ENCODE assay signal across 8 cellular contexts in genomic region chr2:101036562-101036961, GRCh38. TPM values are rescaled to one million over a fixed set of nuclear protein-coding genes. Genes with fewer than 3 reads are reported as not detected.
DNase-seq lines count a peak whose midpoint lies in the region; ATAC-seq, FAIRE-seq and TF ChIP-seq lines count a peak whose summit lies in the region.

No MANE protein-coding gene starts in this region.

- in situ Hi-C loops in gastrocnemius medialis (cut with MboI; ENCODE audit: low sequenced_read_pairs in 4 of 4) = no loop called here

- DNase-seq in GM12891 (ENCODE audit: insufficient read length, low spot score) = peak; percentile 30
- peak; percentile 5 for DNase-seq in NCI-H2196 treated with DMSO at 0.1 percent for 48 hours (lab: John Stamatoyannopoulos, UW; ENCODE audit: unreplicated experiment)
- DNase-seq in endodermal cell = no peak
- DNase-seq in gastrocnemius medialis = no peak
- DNase-seq in ureter (ENCODE audit: low spot score) = no peak
- DNase-seq in GOT3 (lab: John Stamatoyannopoulos, UW) = no peak
- no peak for DNase-seq in effector memory CD4-positive, alpha-beta T cell

- FAIRE-seq in GM12891 (lab: Jason Lieb, UNC) = peak; percentile 45

- H3K4me1 Mint-ChIP-seq in endodermal cell = no peaks in the 10 kb centered on the region

- H3K27ac ChIP-seq in endodermal cell (ENCODE audit: low read depth, low read length) (no peak overlapping the region), gastrocnemius medialis (peak overlapping the region; percentile 23 to 41 (median 36))
- H3K27ac ChIP-seq in effector memory CD4-positive, alpha-beta T cell (ENCODE audit: insufficient read depth, low read length, poor library complexity, severe bottlenecking) = no peak overlapping the region

- H3K27ac Mint-ChIP-seq in endodermal cell = no peak overlapping the region

- no peak overlapping the region for H3K9ac ChIP-seq in endodermal cell (ENCODE audit: extremely low read depth, low read length, poor library complexity, severe bottlenecking)

- no peaks in the 10 kb centered on the region for H3K9me3 Mint-ChIP-seq in endodermal cell

- H3K27me3 ChIP-seq in endodermal cell (ENCODE audit: control insufficient read depth, insufficient read depth, low read length, poor library complexity, severe bottlenecking) (no peaks in the 10 kb centered on the region), gastrocnemius medialis (no peaks in the 10 kb centered on the region)
- H3K27me3 ChIP-seq in effector memory CD4-positive, alpha-beta T cell (replicated peaks; ENCODE audit: control insufficient read depth, insufficient read depth, low read length, poor library complexity, severe bottlenecking) = no peaks in the 10 kb centered on the region

- 96 to 100% methylated on average over 2 of the region's 2 CpGs for WGBS in endodermal cell (ENCODE audit: insufficient coverage in 1 of 2, insufficient read length in 1 of 2), 2 experiments

- intact Hi-C loops in gastrocnemius medialis (cut with DNase I; ENCODE audit: low total_unique reads) = no loop called here

- no peak for TF ChIP-seq POLR2A in GM12891 (IDR thresholded peaks at IDR 0.05; ENCODE audit: low read depth, low read length)
- no peak for TF ChIP-seq POLR2A in gastrocnemius medialis (IDR thresholded peaks at IDR 0.05)

- no peak overlapping the region for H3K4me3 Mint-ChIP-seq in endodermal cell

- H3K36me3 ChIP-seq in endodermal cell (ENCODE audit: control insufficient read depth, insufficient read depth, low read length) = no peaks in the 10 kb centered on the region
- H3K36me3 ChIP-seq in gastrocnemius medialis = peaks cover 6 to 91% of the 10 kb centered on the region in 2 donors
- no peaks in the 10 kb centered on the region for H3K36me3 ChIP-seq in effector memory CD4-positive, alpha-beta T cell (ENCODE audit: control insufficient read depth, insufficient read depth, low read length)

- H3K27me3 Mint-ChIP-seq in endodermal cell (ENCODE audit: insufficient read depth) = no peaks in the 10 kb centered on the region

- ATAC-seq in gastrocnemius medialis = no peak
- no peak for ATAC-seq in activated CD4-positive, CD25-positive, alpha-beta regulatory T cell treated with anti-CD3 and anti-CD28 coated beads, Interleukin-2, amount 50 U/mL, for 24 hours

- TF ChIP-seq CTCF in endodermal cell (conservative IDR thresholded peaks at IDR 0.05) (peak; percentile 75), gastrocnemius medialis (IDR thresholded peaks at IDR 0.05 in 4 of 5, conservative IDR thresholded peaks at IDR 0.05 in 1 of 5) (peak; percentile 22 to 45 (median 34))

- H3K4me3 ChIP-seq in endodermal cell (ENCODE audit: low read length) = no peak overlapping the region
- H3K4me3 ChIP-seq in gastrocnemius medialis = no peak overlapping the region
- no peak overlapping the region for H3K4me3 ChIP-seq in effector memory CD4-positive, alpha-beta T cell (ENCODE audit: insufficient read depth, low read depth, low read length, poor library complexity, severe bottlenecking)

- H3K9me3 ChIP-seq in endodermal cell (ENCODE audit: control insufficient read depth, low read length) (no peaks in the 10 kb centered on the region), gastrocnemius medialis (no peaks in the 10 kb centered on the region)
- no peaks in the 10 kb centered on the region for H3K9me3 ChIP-seq in effector memory CD4-positive, alpha-beta T cell (ENCODE audit: control insufficient read depth, low read length)

- no peaks in the 10 kb centered on the region for H3K4me1 ChIP-seq in endodermal cell (ENCODE audit: control insufficient read depth, insufficient read depth, low read length)
- no peaks in the 10 kb centered on the region for H3K4me1 ChIP-seq in gastrocnemius medialis
- no peaks in the 10 kb centered on the region for H3K4me1 ChIP-seq in effector memory CD4-positive, alpha-beta T cell (ENCODE audit: control insufficient read depth, insufficient read depth, low read length, poor library complexity, severe bottlenecking)

- peaks cover 16% of the 10 kb centered on the region for H3K36me3 Mint-ChIP-seq in endodermal cell (ENCODE audit: low read depth)

TF ChIP-seq in GM12891, 5 proteins besides CTCF, POLR2A, EP300 and RAD21:
- TF ChIP-seq PAX5 (IDR thresholded peaks at IDR 0.05; ENCODE audit: insufficient read depth, low read length, severe bottlenecking) = no peak
- no peak for TF ChIP-seq SPI1 (IDR thresholded peaks at IDR 0.05; ENCODE audit: low read depth, low read length)
- TF ChIP-seq TAF1 (IDR thresholded peaks at IDR 0.05; ENCODE audit: low read depth, low read length) = no peak
- TF ChIP-seq POU2F2 (IDR thresholded peaks at IDR 0.05; ENCODE audit: low read depth, low read length) = no peak
- TF ChIP-seq POLR2AphosphoS5 (IDR thresholded peaks at IDR 0.05; ENCODE audit: low read depth, low read length) = no peak
TF ChIP-seq in GM12891: peak in this region for 0.

RNA-seq across cellular contexts. Expression of gene RPL31, which starts 34.5 kb away (rescaled TPM):
- polyA plus RNA-seq in GM12891 (2012; ENCODE audit: low read depth, missing spikeins) = 10,164 TPM
- total RNA-seq in endodermal cell (1,000 to 10,000 TPM; 1,597 to 1,823 TPM), gastrocnemius medialis (100 to 1,000 TPM; 572 to 825 (median 762) TPM), ureter (1,638 TPM)
- polyA plus RNA-seq in endodermal cell (2013, experiment 1 of 2) = 2,538 TPM
- 2,476 TPM for polyA plus RNA-seq in endodermal cell (2013, experiment 2 of 2)

Comparison
In these comparisons a context has a peak if more than half of its experiments do, and no peak if none do; other contexts are left out.
1. DNase-seq: peak in GM12891 (single experiment) and NCI-H2196 treated with DMSO at 0.1 percent for 48 hours (single experiment); none in endodermal cell (single experiment), gastrocnemius medialis (0 of 2), ureter (single experiment), GOT3 (single experiment) and effector memory CD4-positive, alpha-beta T cell (0 of 3).
2. H3K27ac ChIP-seq: peak in gastrocnemius medialis (4 of 4); none in endodermal cell (single experiment) and effector memory CD4-positive, alpha-beta T cell (single experiment).